Comparison of ENCODE assay signal across 8 cellular contexts in the genomic region with DNA sequence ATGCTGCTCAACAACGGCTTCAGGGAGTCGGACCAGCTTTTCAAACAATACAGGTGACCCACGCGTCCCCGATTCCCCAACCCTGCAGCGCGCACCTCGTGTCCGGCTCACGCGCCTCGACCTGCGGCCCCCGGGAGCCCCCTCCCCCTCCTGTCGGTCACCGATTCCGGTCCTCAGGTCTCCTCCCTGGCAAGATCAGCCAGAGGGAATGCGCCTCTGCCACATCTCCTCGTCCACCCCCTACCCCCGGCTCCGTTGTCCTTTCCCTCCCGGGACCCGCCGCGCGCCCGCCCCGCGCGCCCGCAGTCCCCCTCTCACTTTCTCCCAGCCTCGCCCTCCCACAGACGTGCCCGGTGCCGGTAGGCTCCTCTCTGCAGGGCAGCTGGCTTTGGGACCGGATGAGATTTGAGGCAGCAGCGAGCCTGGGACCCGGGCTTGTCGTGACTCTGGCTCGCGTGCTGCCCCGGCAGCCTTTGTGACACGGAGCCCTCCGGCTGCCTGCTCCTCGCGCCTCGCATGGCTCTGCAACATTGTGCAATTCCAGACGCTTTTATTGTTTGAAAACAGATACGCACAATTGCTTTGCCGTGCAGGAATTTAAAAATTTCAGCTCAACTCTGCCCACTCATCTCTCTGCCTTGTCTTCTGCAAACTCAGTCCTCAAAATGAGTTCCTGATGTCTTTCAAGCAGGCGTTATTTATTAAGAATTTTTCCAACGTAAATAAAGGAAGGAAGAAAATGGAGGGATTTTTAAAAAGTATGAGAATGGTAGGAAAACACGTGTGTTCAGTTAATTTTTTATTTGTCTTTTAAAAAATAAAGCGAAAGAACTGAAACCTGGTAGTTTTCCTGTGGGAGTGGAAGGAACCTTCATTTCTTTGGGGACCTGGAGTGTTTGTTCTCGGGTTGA. TPM values are rescaled to one million over a fixed set of nuclear protein-coding genes. Genes with fewer than 3 reads are reported as not detected.
DNase-seq lines count a peak whose midpoint lies in the region; ATAC-seq and TF ChIP-seq lines count a peak whose summit lies in the region.

No MANE protein-coding gene starts in this region.

- ATAC-seq in memory B cell (ENCODE audit: low read depth) (peak; percentile 17), HG02623 (IDR thresholded peaks at IDR 0.05; ENCODE audit: unreplicated experiment) (no peak)
- ATAC-seq in stimulated activated effector memory CD8-positive, alpha-beta T cell treated with anti-CD3 and anti-CD28 coated beads, Interleukin-12 subunit alpha, Interleukin-12 subunit beta, amount 100 ng/mL, for 72 hours, result peak; percentile 34

- H3K9me3 Mint-ChIP-seq in endodermal cell (no peaks in the 10 kb centered on the region), memory B cell (no peaks in the 10 kb centered on the region)
- H3K9me3 Mint-ChIP-seq in stimulated activated effector memory CD8-positive, alpha-beta T cell treated with anti-CD3 and anti-CD28 coated beads, Interleukin-12 subunit alpha, Interleukin-12 subunit beta, amount 100 ng/mL, for 72 hours, result no peaks in the 10 kb centered on the region

- no peaks in the 10 kb centered on the region for H3K9me3 ChIP-seq in endodermal cell (ENCODE audit: control insufficient read depth, low read length)

- no peaks in the 10 kb centered on the region for H3K36me3 ChIP-seq in endodermal cell (ENCODE audit: control insufficient read depth, insufficient read depth, low read length)

- peaks cover 54% of the 10 kb centered on the region for H3K27me3 ChIP-seq in endodermal cell (ENCODE audit: control insufficient read depth, insufficient read depth, low read length, poor library complexity, severe bottlenecking)

- H3K4me3 Mint-ChIP-seq in endodermal cell (peak overlapping the region; percentile 80), memory B cell (peak overlapping the region; percentile 94)
- H3K4me3 Mint-ChIP-seq in stimulated activated effector memory CD8-positive, alpha-beta T cell treated with anti-CD3 and anti-CD28 coated beads, Interleukin-12 subunit alpha, Interleukin-12 subunit beta, amount 100 ng/mL, for 72 hours, result peak overlapping the region; percentile 98

- peak overlapping the region; percentile 47 for H3K27ac ChIP-seq in endodermal cell (ENCODE audit: low read depth, low read length)

- H3K4me1 Mint-ChIP-seq in endodermal cell (peaks cover 25% of the 10 kb centered on the region), memory B cell (peaks cover 50% of the 10 kb centered on the region)
- H3K4me1 Mint-ChIP-seq in stimulated activated effector memory CD8-positive, alpha-beta T cell treated with anti-CD3 and anti-CD28 coated beads, Interleukin-12 subunit alpha, Interleukin-12 subunit beta, amount 100 ng/mL, for 72 hours, result peaks cover 71% of the 10 kb centered on the region

- peak; percentile 70 for DNase-seq in DMS53 (lab: John Stamatoyannopoulos, UW)
- DNase-seq in DMS53 treated with DMSO at 0.1 percent for 48 hours (lab: John Stamatoyannopoulos, UW; ENCODE audit: unreplicated experiment), result no peak
- DNase-seq in NCI-H2171 treated with DMSO at 0.1 percent for 48 hours (lab: John Stamatoyannopoulos, UW), result peak; percentile 40
- peak; percentile 83 for DNase-seq in activated CD8-positive, alpha-beta memory T cell treated with anti-CD3 and anti-CD28 coated beads for 24 hours
- peak; percentile 82 for DNase-seq in endodermal cell
- peak in 1 of 2 donors; percentile 34 for DNase-seq in memory B cell (ENCODE audit: low spot score in 2 of 2)
- DNase-seq in stimulated activated effector memory CD8-positive, alpha-beta T cell treated with anti-CD3 and anti-CD28 coated beads, Interleukin-12 subunit alpha, Interleukin-12 subunit beta, amount 100 ng/mL, for 72 hours (ENCODE audit: low spot score in 2 of 2), result peak; percentile 46 to 83

- H3K36me3 Mint-ChIP-seq in endodermal cell (ENCODE audit: low read depth), result no peaks in the 10 kb centered on the region
- no peaks in the 10 kb centered on the region for H3K36me3 Mint-ChIP-seq in memory B cell
- peaks cover 17% of the 10 kb centered on the region for H3K36me3 Mint-ChIP-seq in stimulated activated effector memory CD8-positive, alpha-beta T cell treated with anti-CD3 and anti-CD28 coated beads, Interleukin-12 subunit alpha, Interleukin-12 subunit beta, amount 100 ng/mL, for 72 hours

- whole genome bisulfite sequencing in endodermal cell (ENCODE audit: insufficient coverage in 1 of 2, insufficient read length in 1 of 2), 2 experiments, result 3 to 6% methylated on average over 16 to 55 of the region's 55 CpGs

- peak overlapping the region; percentile 83 for H3K4me3 ChIP-seq in endodermal cell (ENCODE audit: low read length)

- H3K4me1 ChIP-seq in endodermal cell (ENCODE audit: control insufficient read depth, insufficient read depth, low read length), result peaks cover 5% of the 10 kb centered on the region

- peak overlapping the region; percentile 73 for H3K27ac Mint-ChIP-seq in endodermal cell
- peak overlapping the region; percentile 89 for H3K27ac Mint-ChIP-seq in memory B cell
- H3K27ac Mint-ChIP-seq in stimulated activated effector memory CD8-positive, alpha-beta T cell treated with anti-CD3 and anti-CD28 coated beads, Interleukin-12 subunit alpha, Interleukin-12 subunit beta, amount 100 ng/mL, for 72 hours, result peak overlapping the region; percentile 94

- TF ChIP-seq CTCF in endodermal cell (conservative IDR thresholded peaks at IDR 0.05), result peak; percentile 11

- H3K9ac ChIP-seq in endodermal cell (ENCODE audit: extremely low read depth, low read length, poor library complexity, severe bottlenecking), result peak overlapping the region; percentile 43

- peaks cover 36% of the 10 kb centered on the region for H3K27me3 Mint-ChIP-seq in endodermal cell (ENCODE audit: insufficient read depth)
- H3K27me3 Mint-ChIP-seq in memory B cell, result no peaks in the 10 kb centered on the region

RNA-seq across cellular contexts. Expression of a gene that starts 0.7 kb away (rescaled TPM):
- total RNA-seq in endodermal cell, result 10 to 100 TPM; 14.0 to 19.7 TPM
- polyA plus RNA-seq in endodermal cell (2013, experiment 1 of 2), result 15.0 TPM
- 11.7 TPM for polyA plus RNA-seq in endodermal cell (2013, experiment 2 of 2)
